ENCODE assay signal across 2 cellular contexts in genomic region chr22:26623984-26624383, GRCh38.
A peak's percentile ranks its signal among the peaks of the same experiment; 100 is the strongest.
TF ChIP-seq lines count a peak whose summit lies in the region.

No MANE protein-coding gene starts in this region.

TF ChIP-seq in liver, 16 proteins besides CTCF, POLR2A, EP300 and RAD21:
- TF ChIP-seq HNF4A (conservative IDR thresholded peaks at IDR 0.05) (no peak), REST (IDR thresholded peaks at IDR 0.05) (no peak), TAF1 (conservative IDR thresholded peaks at IDR 0.05) (no peak), YY1 (IDR thresholded peaks at IDR 0.05) (peak; percentile 54), RXRA (IDR thresholded peaks at IDR 0.05) (no peak)

TF ChIP-seq in HepG2, 621 proteins besides CTCF, POLR2A, EP300 and RAD21:
- TF ChIP-seq BCLAF1 (IDR thresholded peaks at IDR 0.05) (no peak), MEIS1 (CRISPR knock-in tag; IDR thresholded peaks at IDR 0.05; ENCODE audit: borderline replicate concordance) (no peak), HIC2 (CRISPR knock-in tag; IDR thresholded peaks at IDR 0.05; ENCODE audit: low read depth) (no peak), EZH2 (conservative IDR thresholded peaks at IDR 0.05; ENCODE audit: low read depth, low read length) (no peak)
